37 cellular contexts compared by ENCODE assay signal in the genomic region with DNA sequence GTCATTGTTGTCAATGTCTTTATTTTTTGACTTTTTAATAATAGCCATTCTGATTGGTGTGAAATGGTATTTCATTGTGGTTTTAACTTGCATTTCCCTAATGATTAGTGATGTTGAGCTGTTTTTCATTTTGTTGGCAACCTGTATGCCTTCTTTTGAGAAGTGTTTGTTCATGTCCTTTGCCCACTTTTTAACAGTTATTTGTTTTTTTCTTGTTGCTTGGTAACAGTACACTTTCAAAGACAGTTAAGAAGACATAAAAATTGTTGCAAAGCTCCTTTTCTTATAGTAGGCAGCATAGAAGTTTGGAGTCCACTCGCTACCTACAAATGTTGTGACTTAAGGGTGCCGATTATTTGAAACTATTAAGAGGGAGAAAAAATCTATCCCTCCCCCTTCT. TPM values are rescaled to one million over a fixed set of nuclear protein-coding genes. Genes with fewer than 3 reads are reported as not detected.
"Had no signal": no experiment of that assay in that cellular context is flagged by ENCODE, and none has a peak within 500 bp of the region (broad histone marks: within the 10 kb centered on the region; RNA-seq: fewer than 3 reads in every experiment).

No MANE protein-coding gene starts in this region.

- H2AFZ ChIP-seq: neural progenitor cell, parathyroid adenoma had no signal

- H3K4me3 Mint-ChIP-seq: activated CD4-positive, alpha-beta memory T cell treated with anti-CD3 and anti-CD28 coated beads for 36 hours; activated CD4-positive, alpha-beta T cell treated with anti-CD3 and anti-CD28 coated beads, Interleukin-2, amount 10 ng/mL, durations not matched to agents 24 days and 14 days; activated naive CD4-positive, alpha-beta T cell treated with anti-CD3 and anti-CD28 coated beads for 36 hours; activated naive CD8-positive, alpha-beta T cell treated with anti-CD3 and anti-CD28 coated beads for 36 hours; activated T-helper 1 cell treated with anti-CD3 and anti-CD28 coated beads, Interleukin-12 subunit alpha, Interleukin-12 subunit beta, Interleukin-2, Interleukin-4 antibody, amounts not matched to agents 30 ng/mL and 10 ng/mL and 1 ng/mL, durations not matched to agents 14 hours and 24 hours and 36 hours; immature natural killer cell; natural killer cell; neural progenitor cell; stimulated activated memory B cell treated with anti-CD40 and anti-IgM and Interleukin-4, amounts not matched to agents 10 μg/mL and 1 μg/mL and 100 μg/mL, for 72 hours; stimulated activated naive CD8-positive, alpha-beta T cell treated with anti-CD3 and anti-CD28 coated beads, Interleukin-15, amount 100 ng/mL, for 72 hours; type B pancreatic cell had no signal

- H3K9me3 ChIP-seq: adrenal gland, ascending aorta, psoas muscle, right atrium auricular region, vagina had no signal

- H3K4me1 ChIP-seq: adrenal gland, ascending aorta, parathyroid adenoma, psoas muscle, right atrium auricular region, vagina had no signal

- H3K4me1 Mint-ChIP-seq: activated CD4-positive, alpha-beta T cell treated with anti-CD3 and anti-CD28 coated beads, Interleukin-2, amount 10 ng/mL, durations not matched to agents 24 days and 14 days; activated naive CD8-positive, alpha-beta T cell treated with anti-CD3 and anti-CD28 coated beads for 36 hours; immature natural killer cell; natural killer cell; neural progenitor cell; stimulated activated memory B cell treated with anti-CD40 and anti-IgM and Interleukin-4, amounts not matched to agents 10 μg/mL and 1 μg/mL and 100 μg/mL, for 72 hours; stimulated activated naive CD8-positive, alpha-beta T cell treated with anti-CD3 and anti-CD28 coated beads, Interleukin-15, amount 100 ng/mL, for 72 hours had no signal

- H3K27me3 ChIP-seq: adrenal gland, ascending aorta, brain microvascular endothelial cell, dorsolateral prefrontal cortex, neural progenitor cell, right atrium auricular region, vagina had no signal

- ATAC-seq: left colon; natural killer cell; psoas muscle; stimulated activated memory B cell treated with anti-CD40 and anti-IgM and Interleukin-4, amounts not matched to agents 10 μg/mL and 1 μg/mL and 100 μg/mL, for 72 hours; stimulated activated naive CD8-positive, alpha-beta T cell treated with anti-CD3 and anti-CD28 coated beads, Interleukin-15, amount 100 ng/mL, for 72 hours had no signal

- H3K9me3 Mint-ChIP-seq: activated CD4-positive, alpha-beta memory T cell treated with anti-CD3 and anti-CD28 coated beads for 36 hours; activated CD4-positive, alpha-beta T cell treated with anti-CD3 and anti-CD28 coated beads, Interleukin-2, amount 10 ng/mL, durations not matched to agents 24 days and 14 days; activated naive CD4-positive, alpha-beta T cell treated with anti-CD3 and anti-CD28 coated beads for 36 hours; activated naive CD8-positive, alpha-beta T cell treated with anti-CD3 and anti-CD28 coated beads for 36 hours; activated T-helper 1 cell treated with anti-CD3 and anti-CD28 coated beads, Interleukin-12 subunit alpha, Interleukin-12 subunit beta, Interleukin-2, Interleukin-4 antibody, amounts not matched to agents 30 ng/mL and 10 ng/mL and 1 ng/mL, durations not matched to agents 14 hours and 24 hours and 36 hours; neural progenitor cell; stimulated activated memory B cell treated with anti-CD40 and anti-IgM and Interleukin-4, amounts not matched to agents 10 μg/mL and 1 μg/mL and 100 μg/mL, for 72 hours; stimulated activated naive CD8-positive, alpha-beta T cell treated with anti-CD3 and anti-CD28 coated beads, Interleukin-15, amount 100 ng/mL, for 72 hours had no signal

- H3K36me3 ChIP-seq: adrenal gland, ascending aorta, brain microvascular endothelial cell, neural progenitor cell, right atrium auricular region, vagina had no signal

- H3K27ac Mint-ChIP-seq: activated CD4-positive, alpha-beta memory T cell treated with anti-CD3 and anti-CD28 coated beads for 36 hours; activated CD4-positive, alpha-beta T cell treated with anti-CD3 and anti-CD28 coated beads, Interleukin-2, amount 10 ng/mL, durations not matched to agents 24 days and 14 days; activated naive CD4-positive, alpha-beta T cell treated with anti-CD3 and anti-CD28 coated beads for 36 hours; activated naive CD8-positive, alpha-beta T cell treated with anti-CD3 and anti-CD28 coated beads for 36 hours; activated T-helper 1 cell treated with anti-CD3 and anti-CD28 coated beads, Interleukin-12 subunit alpha, Interleukin-12 subunit beta, Interleukin-2, Interleukin-4 antibody, amounts not matched to agents 30 ng/mL and 10 ng/mL and 1 ng/mL, durations not matched to agents 14 hours and 24 hours and 36 hours; immature natural killer cell; natural killer cell; neural progenitor cell; stimulated activated memory B cell treated with anti-CD40 and anti-IgM and Interleukin-4, amounts not matched to agents 10 μg/mL and 1 μg/mL and 100 μg/mL, for 72 hours; stimulated activated naive CD8-positive, alpha-beta T cell treated with anti-CD3 and anti-CD28 coated beads, Interleukin-15, amount 100 ng/mL, for 72 hours; type B pancreatic cell had no signal

- H3K36me3 Mint-ChIP-seq: activated CD4-positive, alpha-beta memory T cell treated with anti-CD3 and anti-CD28 coated beads for 36 hours; activated naive CD8-positive, alpha-beta T cell treated with anti-CD3 and anti-CD28 coated beads for 36 hours; immature natural killer cell; natural killer cell; neural progenitor cell; stimulated activated memory B cell treated with anti-CD40 and anti-IgM and Interleukin-4, amounts not matched to agents 10 μg/mL and 1 μg/mL and 100 μg/mL, for 72 hours; type B pancreatic cell had no signal

- H3K4me2 ChIP-seq: neural progenitor cell, smooth muscle cell had no signal

- DNase-seq: activated CD4-positive, alpha-beta memory T cell treated with anti-CD3 and anti-CD28 coated beads for 36 hours; activated CD4-positive, alpha-beta T cell treated with anti-CD3 and anti-CD28 coated beads, Interleukin-2, amount 10 ng/mL, durations not matched to agents 24 days and 14 days; activated CD4-positive, CD25-positive, alpha-beta regulatory T cell treated with anti-CD3 and anti-CD28 coated beads, Interleukin-2, amount 50 U/mL, for 72 hours; activated CD8-positive, alpha-beta memory T cell treated with anti-CD3 and anti-CD28 coated beads, Interleukin-2, amount 50 U/mL, for 4 hours; activated effector memory CD4-positive, alpha-beta T cell treated with anti-CD3 and anti-CD28 coated beads, Interleukin-2, amount 50 U/mL, for 16 hours; activated naive CD4-positive, alpha-beta T cell treated with anti-CD3 and anti-CD28 coated beads for 36 hours; activated naive CD8-positive, alpha-beta T cell treated with anti-CD3 and anti-CD28 coated beads for 36 hours; activated T-cell treated with anti-CD3 and anti-CD28 coated beads, Interleukin-2, amount 50 U/mL, for 1 hour; adrenal gland; brain microvascular endothelial cell; dorsolateral prefrontal cortex; effector memory CD4-positive, alpha-beta T cell; head of caudate nucleus; hypothalamus; immature natural killer cell; kidney; left colon; mesendoderm; natural killer cell; occipital lobe; psoas muscle; stimulated activated CD4-positive, alpha-beta T cell treated with anti-CD3 and anti-CD28 coated beads, Interleukin-1b, Interleukin-23, amount 100 ng/mL, for 48 hours; stimulated activated CD4-positive, alpha-beta T cell treated with anti-CD3 and anti-CD28 coated beads, Interleukin-4, amount 100 ng/mL, for 4 hours; stimulated activated CD8-positive, alpha-beta memory T cell treated with anti-CD3 and anti-CD28 coated beads, Interleukin-4, amount 100 ng/mL, for 48 hours; stimulated activated naive CD8-positive, alpha-beta T cell treated with anti-CD3 and anti-CD28 coated beads, Interleukin-15, amount 100 ng/mL, for 72 hours; substantia nigra; T1000 had no signal

- H3K27ac ChIP-seq: adrenal gland, ascending aorta, brain microvascular endothelial cell, coronary artery, dorsolateral prefrontal cortex, neural progenitor cell, parathyroid adenoma, psoas muscle, right atrium auricular region, vagina had no signal

- H3K79me2 ChIP-seq: parathyroid adenoma had no signal

- H3K9ac ChIP-seq: neural progenitor cell, parathyroid adenoma had no signal

- H3K27me3 Mint-ChIP-seq: activated CD4-positive, alpha-beta memory T cell treated with anti-CD3 and anti-CD28 coated beads for 36 hours; activated CD4-positive, alpha-beta T cell treated with anti-CD3 and anti-CD28 coated beads, Interleukin-2, amount 10 ng/mL, durations not matched to agents 24 days and 14 days; activated naive CD8-positive, alpha-beta T cell treated with anti-CD3 and anti-CD28 coated beads for 36 hours; stimulated activated memory B cell treated with anti-CD40 and anti-IgM and Interleukin-4, amounts not matched to agents 10 μg/mL and 1 μg/mL and 100 μg/mL, for 72 hours; stimulated activated naive CD8-positive, alpha-beta T cell treated with anti-CD3 and anti-CD28 coated beads, Interleukin-15, amount 100 ng/mL, for 72 hours; type B pancreatic cell had no signal

- H3K4me3 ChIP-seq: adrenal gland, ascending aorta, coronary artery, dorsolateral prefrontal cortex, neural progenitor cell, psoas muscle, right atrium auricular region, smooth muscle cell, vagina had no signal

RNA-seq across cellular contexts. Expression of a gene that starts 48.7 kb away (rescaled TPM):
- polyA plus RNA-seq: immature natural killer cell had no signal
